In the genomic region with DNA sequence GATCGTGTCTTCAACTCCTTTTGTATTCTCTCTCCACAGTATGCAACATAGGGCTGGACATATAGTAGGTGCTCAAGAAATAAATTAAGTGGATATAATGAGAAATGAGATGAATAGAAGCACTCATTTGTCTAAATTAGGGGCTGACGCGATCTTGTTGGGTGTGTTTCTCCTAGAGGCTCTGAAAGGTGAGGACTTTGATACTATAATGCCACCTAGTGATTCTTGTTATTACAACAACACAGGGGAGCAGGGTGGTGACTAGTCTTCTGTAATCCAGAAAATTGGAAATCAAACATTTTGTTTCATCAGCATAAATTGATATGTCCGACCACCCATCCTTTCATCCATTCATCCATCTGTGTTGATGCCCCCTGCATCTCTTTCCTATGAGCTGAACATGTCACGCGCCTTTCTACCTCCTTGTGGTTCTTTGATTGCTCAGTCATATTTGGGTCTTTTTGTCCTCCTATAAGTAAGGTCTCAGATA, we compare ENCODE assay signal across 8 cellular contexts. TPM values are rescaled to one million over a fixed set of nuclear protein-coding genes. Genes with fewer than 3 reads are reported as not detected.
DNase-seq lines count a peak whose midpoint lies in the region; ATAC-seq, FAIRE-seq and TF ChIP-seq lines count a peak whose summit lies in the region.

No MANE protein-coding gene starts in this region.

- ATAC-seq in GM21526 (IDR thresholded peaks at IDR 0.05; ENCODE audit: low FRiP score, unreplicated experiment) = peak; percentile 58

- peak; percentile 2 for DNase-seq in NCI-H187 treated with DMSO at 0.1 percent for 48 hours (lab: John Stamatoyannopoulos, UW)
- DNase-seq in NCI-H187 (lab: John Stamatoyannopoulos, UW) = no peak
- peak; percentile 59 for DNase-seq in HTR-8/SVneo (ENCODE audit: insufficient read length, low spot score)
- peak in 1 of 3 donors; percentile 52 for DNase-seq in Peyer's patch
- peak; percentile 50 for DNase-seq in endodermal cell
- DNase-seq in stimulated activated CD4-positive, alpha-beta T cell treated with anti-CD3 and anti-CD28 coated beads, Interleukin-12 subunit alpha, Interleukin-12 subunit beta, amount 100 ng/mL, for 4 hours = no peak

- H3K9ac ChIP-seq in endodermal cell (ENCODE audit: extremely low read depth, low read length, poor library complexity, severe bottlenecking) (peak overlapping the region; percentile 55), muscle layer of colon (ENCODE audit: low read length) (peak overlapping the region; percentile 24)

- TF ChIP-seq CTCF in Peyer's patch (IDR thresholded peaks at IDR 0.05) (peak in 5 of 6 experiments; percentile 36 to 89 (median 85)), endodermal cell (conservative IDR thresholded peaks at IDR 0.05) (peak; percentile 75)

- H3K4me1 Mint-ChIP-seq in endodermal cell = peaks cover 1% of the 10 kb centered on the region

- peaks cover 9% of the 10 kb centered on the region for H3K27me3 Mint-ChIP-seq in endodermal cell (ENCODE audit: insufficient read depth)

- H3K27ac ChIP-seq in Peyer's patch (peak overlapping the region; percentile 13 to 53 (median 28)), endodermal cell (ENCODE audit: low read depth, low read length) (no peak overlapping the region), muscle layer of colon (ENCODE audit: low read depth, low read length) (peak overlapping the region; percentile 2)

- H3K4me1 ChIP-seq in Peyer's patch (peaks cover 0 to 21% (median 0%) of the 10 kb centered on the region in 4 donors), endodermal cell (ENCODE audit: control insufficient read depth, insufficient read depth, low read length) (no peaks in the 10 kb centered on the region), muscle layer of colon (ENCODE audit: insufficient read depth, low read length) (peaks cover 8% of the 10 kb centered on the region)

- peak; percentile 23 for FAIRE-seq in HTR-8/SVneo (lab: Jason Lieb, UNC)

- H3K4me3 ChIP-seq in Peyer's patch (no peak overlapping the region), endodermal cell (ENCODE audit: low read length) (no peak overlapping the region), muscle layer of colon (ENCODE audit: low read depth in 1 of 2, low read length in 2 of 2) (peak overlapping the region in 1 of 2 donors; percentile 38)

- no peak for TF ChIP-seq POLR2A in Peyer's patch (IDR thresholded peaks at IDR 0.05)

- no peaks in the 10 kb centered on the region for H3K36me3 ChIP-seq in Peyer's patch
- H3K36me3 ChIP-seq in endodermal cell (ENCODE audit: control insufficient read depth, insufficient read depth, low read length) = no peaks in the 10 kb centered on the region
- no peaks in the 10 kb centered on the region for H3K36me3 ChIP-seq in muscle layer of colon (ENCODE audit: insufficient read depth, low read length)

- H3K36me3 Mint-ChIP-seq in endodermal cell (ENCODE audit: low read depth) = no peaks in the 10 kb centered on the region

- H3K9me3 ChIP-seq in Peyer's patch = no peaks in the 10 kb centered on the region
- no peaks in the 10 kb centered on the region for H3K9me3 ChIP-seq in endodermal cell (ENCODE audit: control insufficient read depth, low read length)
- no peaks in the 10 kb centered on the region for H3K9me3 ChIP-seq in muscle layer of colon (ENCODE audit: low read length)

- H3K27ac Mint-ChIP-seq in endodermal cell = no peak overlapping the region

- 51 to 54% methylated on average over 6 of the region's 6 CpGs for WGBS in endodermal cell (ENCODE audit: insufficient coverage in 1 of 2, insufficient read length in 1 of 2), 2 experiments

- no peak overlapping the region for H3K4me3 Mint-ChIP-seq in endodermal cell

- H3K9me3 Mint-ChIP-seq in endodermal cell = no peaks in the 10 kb centered on the region

- H3K27me3 ChIP-seq in Peyer's patch (no peaks in the 10 kb centered on the region), endodermal cell (ENCODE audit: control insufficient read depth, insufficient read depth, low read length, poor library complexity, severe bottlenecking) (peaks cover 16% of the 10 kb centered on the region), muscle layer of colon (ENCODE audit: control insufficient read depth in 1 of 2, insufficient read depth in 2 of 2, low read length in 2 of 2) (no peaks in the 10 kb centered on the region)

RNA-seq across cellular contexts. Expression of a gene that starts 3.4 kb away (rescaled TPM):
- total RNA-seq in Peyer's patch (1 to 10 TPM in 1 of 4 donors, not detected in 3; 2.5 TPM), endodermal cell (under 1 TPM; 0.68 to 0.97 TPM)
- polyA plus RNA-seq in endodermal cell (2013, experiment 1 of 2) = 0.57 TPM
- 0.50 TPM for polyA plus RNA-seq in endodermal cell (2013, experiment 2 of 2)

RNA-seq across cellular contexts. Expression of a gene that starts 11.9 kb away (rescaled TPM):
- total RNA-seq in Peyer's patch = 1 to 10 TPM; 2.8 to 9.9 (median 7.7) TPM
- total RNA-seq in endodermal cell = 10 to 100 TPM in 1 of 2 donors, 1 to 10 TPM in 1; 9.1 to 11.0 TPM
- polyA plus RNA-seq in endodermal cell (2013, experiment 1 of 2) = 14.4 TPM
- 14.9 TPM for polyA plus RNA-seq in endodermal cell (2013, experiment 2 of 2)

Comparison
In these comparisons a context has a peak if more than half of its experiments do, and no peak if none do; other contexts are left out.
1. DNase-seq: peak in NCI-H187 treated with DMSO at 0.1 percent for 48 hours (single experiment), HTR-8/SVneo (single experiment) and endodermal cell (single experiment); none in NCI-H187 (0 of 2) and stimulated activated CD4-positive, alpha-beta T cell treated with anti-CD3 and anti-CD28 coated beads, Interleukin-12 subunit alpha, Interleukin-12 subunit beta, amount 100 ng/mL, for 4 hours (single experiment).